2 cellular contexts compared by ENCODE assay signal in the genomic region with DNA sequence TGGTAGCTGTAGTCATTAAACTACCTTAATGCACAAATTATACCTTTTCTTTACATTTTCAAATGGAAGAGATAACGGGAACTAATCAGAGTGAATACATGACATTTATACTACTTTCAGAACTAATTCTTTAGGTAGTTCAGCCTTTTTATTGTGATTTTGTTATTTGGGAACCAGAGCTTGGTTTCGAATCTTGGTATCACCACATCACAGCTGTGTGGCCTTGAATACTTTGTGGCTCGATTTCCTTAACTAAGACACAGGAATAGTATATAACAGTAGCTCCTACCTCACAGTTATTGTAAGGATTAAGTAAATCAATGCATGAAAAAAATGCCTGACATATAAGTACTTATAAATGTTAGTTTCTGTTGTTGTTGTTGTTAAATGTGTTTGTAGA.
TF ChIP-seq lines count a peak whose summit lies in the region.

No MANE protein-coding gene starts in this region.

TF ChIP-seq in HCT116, 20 proteins besides CTCF, POLR2A, EP300 and RAD21 (continued from another document):
- TF ChIP-seq, protein P1, sequence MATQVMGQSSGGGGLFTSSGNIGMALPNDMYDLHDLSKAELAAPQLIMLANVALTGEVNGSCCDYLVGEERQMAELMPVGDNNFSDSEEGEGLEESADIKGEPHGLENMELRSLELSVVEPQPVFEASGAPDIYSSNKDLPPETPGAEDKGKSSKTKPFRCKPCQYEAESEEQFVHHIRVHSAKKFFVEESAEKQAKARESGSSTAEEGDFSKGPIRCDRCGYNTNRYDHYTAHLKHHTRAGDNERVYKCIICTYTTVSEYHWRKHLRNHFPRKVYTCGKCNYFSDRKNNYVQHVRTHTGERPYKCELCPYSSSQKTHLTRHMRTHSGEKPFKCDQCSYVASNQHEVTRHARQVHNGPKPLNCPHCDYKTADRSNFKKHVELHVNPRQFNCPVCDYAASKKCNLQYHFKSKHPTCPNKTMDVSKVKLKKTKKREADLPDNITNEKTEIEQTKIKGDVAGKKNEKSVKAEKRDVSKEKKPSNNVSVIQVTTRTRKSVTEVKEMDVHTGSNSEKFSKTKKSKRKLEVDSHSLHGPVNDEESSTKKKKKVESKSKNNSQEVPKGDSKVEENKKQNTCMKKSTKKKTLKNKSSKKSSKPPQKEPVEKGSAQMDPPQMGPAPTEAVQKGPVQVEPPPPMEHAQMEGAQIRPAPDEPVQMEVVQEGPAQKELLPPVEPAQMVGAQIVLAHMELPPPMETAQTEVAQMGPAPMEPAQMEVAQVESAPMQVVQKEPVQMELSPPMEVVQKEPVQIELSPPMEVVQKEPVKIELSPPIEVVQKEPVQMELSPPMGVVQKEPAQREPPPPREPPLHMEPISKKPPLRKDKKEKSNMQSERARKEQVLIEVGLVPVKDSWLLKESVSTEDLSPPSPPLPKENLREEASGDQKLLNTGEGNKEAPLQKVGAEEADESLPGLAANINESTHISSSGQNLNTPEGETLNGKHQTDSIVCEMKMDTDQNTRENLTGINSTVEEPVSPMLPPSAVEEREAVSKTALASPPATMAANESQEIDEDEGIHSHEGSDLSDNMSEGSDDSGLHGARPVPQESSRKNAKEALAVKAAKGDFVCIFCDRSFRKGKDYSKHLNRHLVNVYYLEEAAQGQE (IDR thresholded peaks at IDR 0.05; ENCODE audit: low read depth), result no peak
- no peak for TF ChIP-seq ELF1 (IDR thresholded peaks at IDR 0.05; ENCODE audit: borderline replicate concordance, low read depth)
- no peak for TF ChIP-seq YY1 (IDR thresholded peaks at IDR 0.05; ENCODE audit: extremely low read depth, insufficient replicate concordance, low read depth, low read length)
- TF ChIP-seq, protein P2, sequence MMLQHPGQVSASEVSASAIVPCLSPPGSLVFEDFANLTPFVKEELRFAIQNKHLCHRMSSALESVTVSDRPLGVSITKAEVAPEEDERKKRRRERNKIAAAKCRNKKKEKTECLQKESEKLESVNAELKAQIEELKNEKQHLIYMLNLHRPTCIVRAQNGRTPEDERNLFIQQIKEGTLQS (IDR thresholded peaks at IDR 0.05), result no peak
- TF ChIP-seq POLR2AphosphoS5 (IDR thresholded peaks at IDR 0.05; ENCODE audit: low read depth, low read length), result no peak
- TF ChIP-seq, protein P3, sequence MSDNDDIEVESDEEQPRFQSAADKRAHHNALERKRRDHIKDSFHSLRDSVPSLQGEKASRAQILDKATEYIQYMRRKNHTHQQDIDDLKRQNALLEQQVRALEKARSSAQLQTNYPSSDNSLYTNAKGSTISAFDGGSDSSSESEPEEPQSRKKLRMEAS (IDR thresholded peaks at IDR 0.05), result no peak
- TF ChIP-seq ZNF274 (IDR thresholded peaks at IDR 0.05; ENCODE audit: low read depth, low read length), result no peak
- no peak for TF ChIP-seq SRF (IDR thresholded peaks at IDR 0.05; ENCODE audit: low read depth)
- no peak for TF ChIP-seq FOSL1 (IDR thresholded peaks at IDR 0.05; ENCODE audit: low read depth)
- TF ChIP-seq, protein P4, sequence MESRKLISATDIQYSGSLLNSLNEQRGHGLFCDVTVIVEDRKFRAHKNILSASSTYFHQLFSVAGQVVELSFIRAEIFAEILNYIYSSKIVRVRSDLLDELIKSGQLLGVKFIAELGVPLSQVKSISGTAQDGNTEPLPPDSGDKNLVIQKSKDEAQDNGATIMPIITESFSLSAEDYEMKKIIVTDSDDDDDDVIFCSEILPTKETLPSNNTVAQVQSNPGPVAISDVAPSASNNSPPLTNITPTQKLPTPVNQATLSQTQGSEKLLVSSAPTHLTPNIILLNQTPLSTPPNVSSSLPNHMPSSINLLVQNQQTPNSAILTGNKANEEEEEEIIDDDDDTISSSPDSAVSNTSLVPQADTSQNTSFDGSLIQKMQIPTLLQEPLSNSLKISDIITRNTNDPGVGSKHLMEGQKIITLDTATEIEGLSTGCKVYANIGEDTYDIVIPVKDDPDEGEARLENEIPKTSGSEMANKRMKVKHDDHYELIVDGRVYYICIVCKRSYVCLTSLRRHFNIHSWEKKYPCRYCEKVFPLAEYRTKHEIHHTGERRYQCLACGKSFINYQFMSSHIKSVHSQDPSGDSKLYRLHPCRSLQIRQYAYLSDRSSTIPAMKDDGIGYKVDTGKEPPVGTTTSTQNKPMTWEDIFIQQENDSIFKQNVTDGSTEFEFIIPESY (IDR thresholded peaks at IDR 0.05; ENCODE audit: extremely low read depth, insufficient replicate concordance, low read length), result no peak
- no peak for TF ChIP-seq SIN3A (IDR thresholded peaks at IDR 0.05; ENCODE audit: low read depth)

TF ChIP-seq in SK-N-SH treated with all-trans-retinoic acid at 6 μM for 48 hours, 23 proteins besides CTCF, POLR2A, EP300 and RAD21 (continued from another document):
- TF ChIP-seq, protein P5, sequence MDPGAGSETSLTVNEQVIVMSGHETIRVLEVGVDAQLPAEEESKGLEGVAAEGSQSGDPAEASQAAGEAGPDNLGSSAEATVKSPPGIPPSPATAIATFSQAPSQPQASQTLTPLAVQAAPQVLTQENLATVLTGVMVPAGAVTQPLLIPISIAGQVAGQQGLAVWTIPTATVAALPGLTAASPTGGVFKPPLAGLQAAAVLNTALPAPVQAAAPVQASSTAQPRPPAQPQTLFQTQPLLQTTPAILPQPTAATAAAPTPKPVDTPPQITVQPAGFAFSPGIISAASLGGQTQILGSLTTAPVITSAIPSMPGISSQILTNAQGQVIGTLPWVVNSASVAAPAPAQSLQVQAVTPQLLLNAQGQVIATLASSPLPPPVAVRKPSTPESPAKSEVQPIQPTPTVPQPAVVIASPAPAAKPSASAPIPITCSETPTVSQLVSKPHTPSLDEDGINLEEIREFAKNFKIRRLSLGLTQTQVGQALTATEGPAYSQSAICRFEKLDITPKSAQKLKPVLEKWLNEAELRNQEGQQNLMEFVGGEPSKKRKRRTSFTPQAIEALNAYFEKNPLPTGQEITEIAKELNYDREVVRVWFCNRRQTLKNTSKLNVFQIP (CRISPR knock-in tag; IDR thresholded peaks at IDR 0.05; ENCODE audit: borderline replicate concordance, low read depth), result no peak
- TF ChIP-seq TOX (CRISPR knock-in tag; IDR thresholded peaks at IDR 0.05; ENCODE audit: borderline replicate concordance), result no peak
- no peak for TF ChIP-seq ZNF70 (CRISPR knock-in tag; IDR thresholded peaks at IDR 0.05)
TF ChIP-seq in SK-N-SH treated with all-trans-retinoic acid at 6 μM for 48 hours: peak in this region for 0.
